ENCODE assay signal across 1 cellular context in genomic region chr15:66162286-66162685, GRCh38.
A peak's percentile ranks its signal among the peaks of the same experiment; 100 is the strongest.
TF ChIP-seq lines count a peak whose summit lies in the region.

No MANE protein-coding gene starts in this region.

TF ChIP-seq in K562, 482 proteins besides CTCF, POLR2A, EP300 and RAD21:
- TF ChIP-seq ID3 (CRISPR knock-in tag; IDR thresholded peaks at IDR 0.05): no peak
- no peak for TF ChIP-seq ID3 (tag; IDR thresholded peaks at IDR 0.05)
- no peak for TF ChIP-seq HDAC3 (IDR thresholded peaks at IDR 0.05; ENCODE audit: borderline replicate concordance, partially characterized antibody)
- peak; percentile 22 for TF ChIP-seq RBM25 (IDR thresholded peaks at IDR 0.05; ENCODE audit: low read depth, low read length, severe bottlenecking)
- peak; percentile 27 for TF ChIP-seq ZNF146 (CRISPR knock-in tag; IDR thresholded peaks at IDR 0.05; ENCODE audit: unreplicated experiment)
